In genomic region chr7:44213872-44214595, GRCh38 we compare ENCODE assay signal across 10 cellular contexts. TPM values are rescaled to one million over a fixed set of nuclear protein-coding genes. Genes with fewer than 3 reads are reported as not detected.
DNase-seq lines count a peak whose midpoint lies in the region; ATAC-seq, FAIRE-seq and TF ChIP-seq lines count a peak whose summit lies in the region.
"Had no signal": no experiment of that assay in that cellular context is flagged by ENCODE, and none has a peak within 500 bp of the region (broad histone marks: within the 10 kb centered on the region; RNA-seq: fewer than 3 reads in every experiment).

No MANE protein-coding gene starts in this region.

- H3K27me3 Mint-ChIP-seq in natural killer cell treated with Interleukin-12 subunit alpha and Interleukin-12 subunit beta and Interleukin-15 and Interleukin-18, amount 100 ng/mL, for 72 hours, result no peaks in the 10 kb centered on the region

- H4K20me1 ChIP-seq in DND-41 (ENCODE audit: insufficient read depth, low read length) (peaks cover 16% of the 10 kb centered on the region), OCI-LY1 (ENCODE audit: insufficient read depth, low read length) (no peaks in the 10 kb centered on the region), H1 (replicated peaks in 1 of 2; ENCODE audit: control insufficient read depth in 1 of 2, insufficient read depth in 2 of 2, low read length in 2 of 2) (peaks cover 0 to 5% of the 10 kb centered on the region in 2 experiments)

- peak; percentile 45 for FAIRE-seq in H1 (lab: Jason Lieb, UNC)

- H3K36me3 ChIP-seq in DND-41 (ENCODE audit: insufficient read depth, low read length) (peaks cover 51% of the 10 kb centered on the region), OCI-LY1 (ENCODE audit: insufficient read depth, low read length) (peaks cover 44% of the 10 kb centered on the region), H1 (ENCODE audit: control insufficient read depth in 2 of 4, insufficient read depth in 4 of 4, low read length in 3 of 4) (peaks cover 10 to 30% (median 18%) of the 10 kb centered on the region in 4 experiments)

- H2BK20ac ChIP-seq in H1 (ENCODE audit: low read length), result no peak overlapping the region

- TF ChIP-seq POLR2A in H1 (IDR thresholded peaks at IDR 0.05; ENCODE audit: control extremely low read depth in 1 of 2, low read depth in 2 of 2, low read length in 2 of 2), result no peak

- peak; percentile 66 to 71 for TF ChIP-seq RAD21 in H1 (IDR thresholded peaks at IDR 0.05 in 1 of 2, conservative IDR thresholded peaks at IDR 0.05 in 1 of 2; ENCODE audit: low read depth in 2 of 2, low read length in 2 of 2)

- H3K9ac ChIP-seq in DND-41 (ENCODE audit: low read depth, low read length), result no peak overlapping the region
- peak overlapping the region; percentile 15; the same call in 1 of the 2 replicates for H3K9ac ChIP-seq in OCI-LY1 (ENCODE audit: low read length)
- no peak overlapping the region for H3K9ac ChIP-seq in H1 (replicated peaks in 1 of 4; ENCODE audit: extremely low read depth in 1 of 4, low read depth in 3 of 4, low read length in 3 of 4)

- TF ChIP-seq EP300 in H1 (IDR thresholded peaks at IDR 0.05; ENCODE audit: borderline replicate concordance in 1 of 2, low read depth in 2 of 2, low read length in 2 of 2), result no peak

- H2AFZ ChIP-seq in DND-41 (ENCODE audit: low read depth, low read length) (no peak overlapping the region), OCI-LY1 (ENCODE audit: low read length) (no peak overlapping the region), H1 (ENCODE audit: low read length) (no peak overlapping the region)

- H3K79me2 ChIP-seq in DND-41 (ENCODE audit: insufficient read depth, low read length), result no peaks in the 10 kb centered on the region
- no peaks in the 10 kb centered on the region for H3K79me2 ChIP-seq in OCI-LY1 (ENCODE audit: insufficient read depth, low read length)
- no peaks in the 10 kb centered on the region for H3K79me2 ChIP-seq in H1 (ENCODE audit: control insufficient read depth in 1 of 2, insufficient read depth in 2 of 2, low read length in 2 of 2)

- ATAC-seq in DND-41 (ENCODE audit: insufficient read depth, low read depth), result peak; percentile 58
- no peak for ATAC-seq in natural killer cell treated with Interleukin-12 subunit alpha and Interleukin-12 subunit beta and Interleukin-15 and Interleukin-18, amount 100 ng/mL, for 72 hours
- ATAC-seq: right cardiac atrium had no signal

- H3K27ac Mint-ChIP-seq in natural killer cell treated with Interleukin-12 subunit alpha and Interleukin-12 subunit beta and Interleukin-15 and Interleukin-18, amount 100 ng/mL, for 72 hours, result no peak overlapping the region
- H3K27ac Mint-ChIP-seq: T-helper 1 cell treated with Interleukin-12 subunit alpha and Interleukin-12 subunit beta and Interleukin-4 antibody, amounts not matched to agents 30 μg/mL and 1 μg/mL, for 36 hours had no signal

- H4K91ac ChIP-seq in H1 (replicated peaks; ENCODE audit: insufficient read length, low read length), result no peak overlapping the region

- H2AK5ac ChIP-seq in H1 (ENCODE audit: low read depth, low read length), result no peak overlapping the region

- no peaks in the 10 kb centered on the region for H3K9me3 Mint-ChIP-seq in natural killer cell treated with Interleukin-12 subunit alpha and Interleukin-12 subunit beta and Interleukin-15 and Interleukin-18, amount 100 ng/mL, for 72 hours
- H3K9me3 Mint-ChIP-seq: T-helper 1 cell treated with Interleukin-12 subunit alpha and Interleukin-12 subunit beta and Interleukin-4 antibody, amounts not matched to agents 30 μg/mL and 1 μg/mL, for 36 hours had no signal

- DNase-seq in DND-41 (peak; percentile 25), HuH-7.5 (ENCODE audit: low spot score) (peak; percentile 78), H1 (ENCODE audit: low read depth in 1 of 2, low spot score in 2 of 2) (peak; percentile 51 to 55), medulla oblongata (ENCODE audit: extremely low spot score) (no peak), hepatic stellate cell (ENCODE audit: low spot score) (no peak), amniotic stem cell (lab: John Stamatoyannopoulos, UW) (no peak)
- DNase-seq in natural killer cell treated with Interleukin-12 subunit alpha and Interleukin-12 subunit beta and Interleukin-15 and Interleukin-18, amount 100 ng/mL, for 72 hours (ENCODE audit: low spot score), result peak; percentile 37

- peak overlapping the region; percentile 35; the same call in 1 of the 2 replicates for H2BK5ac ChIP-seq in H1 (ENCODE audit: low read depth, low read length)

- 65% methylated on average over 8 of the region's 10 CpGs; no CpG with 5 or more reads in 1 of the 2 experiments for WGBS in H1 (ENCODE audit: extremely low coverage in 1 of 2, insufficient coverage in 1 of 2, insufficient read length in 1 of 2, insufficient replicate concordance in 2 of 2, low coverage in 1 of 2, low lambda C conversion rate in 2 of 2, missing lambda C conversion rate in 1 of 2), 2 experiments

- H3K18ac ChIP-seq in H1 (ENCODE audit: extremely low read depth, low read length), result no peak overlapping the region

- no peak overlapping the region for H2BK12ac ChIP-seq in H1 (ENCODE audit: low read depth, low read length)

- no peak overlapping the region for H3K4ac ChIP-seq in H1 (replicated peaks; ENCODE audit: insufficient read length, low read depth, low read length)

- no peaks in the 10 kb centered on the region for H3K27me3 ChIP-seq in DND-41 (ENCODE audit: insufficient read depth, low read length, poor library complexity)
- H3K27me3 ChIP-seq in OCI-LY1 (ENCODE audit: insufficient read depth, low read length), result no peaks in the 10 kb centered on the region
- H3K27me3 ChIP-seq in H1 (replicated peaks in 1 of 4; ENCODE audit: control insufficient read depth in 3 of 4, extremely low read depth in 1 of 4, insufficient read depth in 3 of 4, low read length in 3 of 4), result no peaks in the 10 kb centered on the region

- no peak overlapping the region for H2BK120ac ChIP-seq in H1 (replicated peaks; ENCODE audit: low read depth, low read length)

- no peaks in the 10 kb centered on the region for H3F3A ChIP-seq in OCI-LY1 (ENCODE audit: insufficient read depth, low read length)

- no peak overlapping the region for H2BK15ac ChIP-seq in H1 (ENCODE audit: low read length)

- no peaks in the 10 kb centered on the region for H3K9me3 ChIP-seq in DND-41 (ENCODE audit: insufficient read depth, low read length, severe bottlenecking)
- H3K9me3 ChIP-seq in OCI-LY1 (ENCODE audit: low read length), result no peaks in the 10 kb centered on the region
- H3K9me3 ChIP-seq in H1 (ENCODE audit: insufficient read depth in 2 of 2, low read depth in 1 of 2, low read length in 1 of 2), result no peaks in the 10 kb centered on the region; a peak in 1 of 4 replicates

- H3K4me2 ChIP-seq in DND-41 (ENCODE audit: insufficient read depth, low read length), result no peak overlapping the region
- no peak overlapping the region for H3K4me2 ChIP-seq in OCI-LY1 (ENCODE audit: low read length)
- H3K4me2 ChIP-seq in H1 (ENCODE audit: insufficient read depth in 1 of 2, low read depth in 2 of 2, low read length in 2 of 2), result peak overlapping the region in 1 of 2 experiments; percentile 28; a peak in 1 of 4 replicates

- H3K4me3 Mint-ChIP-seq in natural killer cell treated with Interleukin-12 subunit alpha and Interleukin-12 subunit beta and Interleukin-15 and Interleukin-18, amount 100 ng/mL, for 72 hours, result no peak overlapping the region
- H3K4me3 Mint-ChIP-seq: T-helper 1 cell treated with Interleukin-12 subunit alpha and Interleukin-12 subunit beta and Interleukin-4 antibody, amounts not matched to agents 30 μg/mL and 1 μg/mL, for 36 hours had no signal

- H3K14ac ChIP-seq in H1 (ENCODE audit: insufficient read length), result no peak overlapping the region

- no peaks in the 10 kb centered on the region for H3K23me2 ChIP-seq in H1 (ENCODE audit: low read depth, low read length)

- no peak overlapping the region for H3K4me3 ChIP-seq in DND-41 (ENCODE audit: low read depth in 1 of 2, low read length in 2 of 2)
- H3K4me3 ChIP-seq in OCI-LY1 (ENCODE audit: low read depth, low read length, poor library complexity, severe bottlenecking), result no peak overlapping the region
- H3K4me3 ChIP-seq in H1 (ENCODE audit: extremely low read depth in 1 of 4, insufficient read depth in 2 of 4, low read depth in 3 of 4, low read length in 4 of 4), result no peak overlapping the region

- POLR2A ChIA-PET in H1 (lab: Charles Lee; ENCODE audit: partially characterized antibody), result interaction anchor here (0.9 to 1.6 kb wide), 5 partner anchors 9 to 148 kb away, joined by 3 to 6 read pairs (median 4); partner anchors contain the start of gene PGAM2

- H3K23ac ChIP-seq in H1 (ENCODE audit: insufficient read length), result no peak overlapping the region

- H3K79me1 ChIP-seq in H1 (ENCODE audit: low read depth, low read length), result no peaks in the 10 kb centered on the region

- no peaks in the 10 kb centered on the region for H3K9me2 ChIP-seq in OCI-LY1 (ENCODE audit: low read depth, low read length)

- CTCF ChIA-PET in H1 (lab: Charles Lee; ENCODE audit: partially characterized antibody), result interaction anchor here (0.6 to 6.0 kb wide), 25 partner anchors 9 to 351 kb away, joined by 3 to 35 read pairs (median 3); partner anchors contain the start of genes PGAM2 and YKT6

- H4K5ac ChIP-seq in H1 (ENCODE audit: insufficient read length, low read depth, low read length), result no peak overlapping the region

- peaks cover 6 to 7% of the 10 kb centered on the region in 2 donors for H3K4me1 Mint-ChIP-seq in natural killer cell treated with Interleukin-12 subunit alpha and Interleukin-12 subunit beta and Interleukin-15 and Interleukin-18, amount 100 ng/mL, for 72 hours (ENCODE audit: low read depth in 2 of 2)

- peaks cover 17% of the 10 kb centered on the region for H3K36me3 Mint-ChIP-seq in natural killer cell treated with Interleukin-12 subunit alpha and Interleukin-12 subunit beta and Interleukin-15 and Interleukin-18, amount 100 ng/mL, for 72 hours

- H3K4me1 ChIP-seq in DND-41 (ENCODE audit: insufficient read depth, low read length), result no peaks in the 10 kb centered on the region
- H3K4me1 ChIP-seq in OCI-LY1 (ENCODE audit: insufficient read depth, low read length, severe bottlenecking), result peaks cover 11% of the 10 kb centered on the region
- H3K4me1 ChIP-seq in H1 (replicated peaks in 1 of 4; ENCODE audit: control insufficient read depth in 3 of 4, insufficient read depth in 4 of 4, low read length in 3 of 4), result peaks cover 0 to 23% (median 16%) of the 10 kb centered on the region in 4 experiments; a peak in 6 of 7 replicates

- peak overlapping the region; percentile 18; the same call in 1 of the 2 replicates for H4K8ac ChIP-seq in H1 (ENCODE audit: extremely low read depth, insufficient read depth, low read length)

- peak; percentile 50 for TF ChIP-seq CTCF in DND-41 (IDR thresholded peaks at IDR 0.05; ENCODE audit: borderline replicate concordance, extremely low read depth, low read length, poor library complexity, severe bottlenecking)
- TF ChIP-seq CTCF in OCI-LY1 (IDR thresholded peaks at IDR 0.05; ENCODE audit: low read length), result peak; percentile 82
- TF ChIP-seq CTCF in H1 (IDR thresholded peaks at IDR 0.05; ENCODE audit: control extremely low read depth in 1 of 3, insufficient read depth in 1 of 3, low read depth in 1 of 3, low read length in 3 of 3), result peak in 2 of 3 experiments; percentile 80 to 93; a peak in 3 of 4 replicates

- H3K56ac ChIP-seq in H1 (replicated peaks; ENCODE audit: insufficient read length, low read depth, low read length), result no peak overlapping the region

- no peak overlapping the region for H3K27ac ChIP-seq in DND-41 (ENCODE audit: low read length)
- peak overlapping the region; percentile 14 for H3K27ac ChIP-seq in OCI-LY1 (ENCODE audit: low read depth, low read length, poor library complexity, severe bottlenecking)
- H3K27ac ChIP-seq in H1 (ENCODE audit: low read depth, low read length), result peak overlapping the region; percentile 36; the same call in 1 of the 2 replicates

RNA-seq across cellular contexts. Expression of gene YKT6, which starts 13.3 kb away (rescaled TPM):
- 103 and 108 TPM in 2 replicates for total RNA-seq in H1 (2021; fragmentation: NEBNext Ultra II Directional; extraction: Animal tissue kit (Norgen Biotek cat#: 25700))
- polyA plus RNA-seq in H1 (2011; rRNA removed), result 75.3 and 86.9 TPM in 2 replicates
- polyA plus RNA-seq in H1 (2011; cell fraction: cytosol; rRNA removed), result 100 TPM
- 111 TPM for polyA plus RNA-seq in H1 (2011; cell fraction: nucleus; rRNA removed)
- polyA plus RNA-seq in H1 (2012, experiment 1 of 2), result 87.6 to 97.6 TPM (median 91.7 TPM) in 4 replicates
- 83.3 TPM for polyA plus RNA-seq in H1 (2012, experiment 2 of 2)
- 64.5 TPM for polyA plus RNA-seq in H1 (2013, experiment 1 of 2)
- 68.0 TPM for polyA plus RNA-seq in H1 (2013, experiment 2 of 2)
- 91.6 and 96.9 TPM in 2 replicates for polyA minus RNA-seq in H1 (2011; rRNA and poly(A)+ RNA removed)
- 38.1 TPM for polyA minus RNA-seq in H1 (2011; cell fraction: cytosol; rRNA and poly(A)+ RNA removed)
- polyA minus RNA-seq in H1 (2011; cell fraction: nucleus; rRNA and poly(A)+ RNA removed), result 51.1 TPM
- total RNA-seq in natural killer cell treated with Interleukin-12 subunit alpha and Interleukin-12 subunit beta and Interleukin-15 and Interleukin-18, amount 100 ng/mL, for 72 hours, result 10 to 100 TPM; 93.1 to 99.3 TPM

RNA-seq across cellular contexts. Expression of gene GCK, which starts 24.8 kb away (rescaled TPM):
- 4.1 and 4.9 TPM in 2 replicates for total RNA-seq in H1 (2021; fragmentation: NEBNext Ultra II Directional; extraction: Animal tissue kit (Norgen Biotek cat#: 25700))
- polyA plus RNA-seq in H1 (2011; rRNA removed), result 2.4 and 4.3 TPM in 2 replicates
- polyA plus RNA-seq in H1 (2011; cell fraction: cytosol; rRNA removed), result 3.8 TPM
- polyA plus RNA-seq in H1 (2011; cell fraction: nucleus; rRNA removed), result 3.8 TPM
- 1.9 to 3.7 TPM (median 3.2 TPM) in 4 replicates for polyA plus RNA-seq in H1 (2012, experiment 1 of 2)
- 3.3 TPM for polyA plus RNA-seq in H1 (2012, experiment 2 of 2)
- polyA plus RNA-seq in H1 (2013, experiment 1 of 2), result 3.1 TPM
- 3.0 TPM for polyA plus RNA-seq in H1 (2013, experiment 2 of 2)
- 0.71 and 1.2 TPM in 2 replicates for polyA minus RNA-seq in H1 (2011; rRNA and poly(A)+ RNA removed)
- 2.1 TPM for polyA minus RNA-seq in H1 (2011; cell fraction: cytosol; rRNA and poly(A)+ RNA removed)
- polyA minus RNA-seq in H1 (2011; cell fraction: nucleus; rRNA and poly(A)+ RNA removed), result 2.0 TPM
- total RNA-seq in natural killer cell treated with Interleukin-12 subunit alpha and Interleukin-12 subunit beta and Interleukin-15 and Interleukin-18, amount 100 ng/mL, for 72 hours, result under 1 TPM in 1 of 2 donors, not detected in 1; 0.24 TPM

Comparison
In these comparisons a context has a peak if more than half of its experiments do, and no peak if none do; other contexts are left out.
1. DNase-seq: peak in DND-41 (single experiment), HuH-7.5 (single experiment), H1 (2 of 2) and natural killer cell treated with Interleukin-12 subunit alpha and Interleukin-12 subunit beta and Interleukin-15 and Interleukin-18, amount 100 ng/mL, for 72 hours (single experiment); none in medulla oblongata (single experiment), hepatic stellate cell (single experiment) and amniotic stem cell (single experiment).
2. Peak in every context shown above with its lines, with median percentiles within 50 percentile points of each other: CTCF ChIP-seq.